ENCODE assay signal across 8 cellular contexts in the genomic region with DNA sequence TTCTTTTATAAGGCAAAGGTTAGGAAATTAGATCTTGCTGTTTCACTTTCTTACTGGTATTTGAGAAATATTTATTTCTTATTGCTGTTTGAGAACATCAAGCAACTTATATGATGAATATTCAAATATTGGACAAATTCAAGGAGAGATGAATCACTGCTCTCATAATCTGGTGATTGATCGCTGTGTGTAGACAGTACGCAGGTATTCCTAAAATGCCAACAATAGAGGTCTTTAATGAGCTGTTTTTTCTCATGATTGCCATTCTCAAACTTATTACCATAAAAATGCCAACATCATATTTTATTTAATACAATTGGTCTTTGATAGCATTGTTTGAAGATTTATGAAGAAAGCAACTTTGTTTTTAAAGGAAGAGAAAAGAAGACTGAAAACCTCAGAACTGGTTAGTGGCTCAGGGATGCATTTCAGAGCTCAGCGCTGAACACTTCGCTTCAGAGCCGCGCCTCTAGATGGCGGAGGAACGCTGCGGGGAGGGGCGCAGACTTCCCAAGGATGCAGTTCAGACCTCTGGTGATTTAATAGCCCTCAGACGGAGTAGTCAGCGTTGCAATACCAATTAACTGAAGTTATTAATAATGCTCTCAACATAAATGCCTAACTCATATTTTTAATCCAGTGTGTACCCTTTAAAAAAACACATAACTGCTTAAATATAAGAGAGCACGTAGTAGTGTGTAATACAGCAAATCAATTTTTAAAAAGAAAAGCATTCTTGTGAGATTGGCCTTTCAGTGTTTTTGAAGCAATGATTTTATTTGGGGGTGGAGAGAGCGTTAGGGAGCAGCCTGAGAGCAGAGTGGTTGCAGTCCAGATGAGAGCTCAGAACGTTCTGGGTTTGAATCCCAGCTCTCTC. TPM values are rescaled to one million over a fixed set of nuclear protein-coding genes. Genes with fewer than 3 reads are reported as not detected.
DNase-seq lines count a peak whose midpoint lies in the region; ATAC-seq and TF ChIP-seq lines count a peak whose summit lies in the region.

No MANE protein-coding gene starts in this region.

- TF ChIP-seq POLR2A in tibial nerve (IDR thresholded peaks at IDR 0.05): no peak

- H3K4me1 ChIP-seq in tibial nerve: peaks cover 0 to 10% (median 2%) of the 10 kb centered on the region in 4 donors

- no peak for DNase-seq in AG09319 (ENCODE audit: extremely low read depth, low read depth)
- peak; percentile 39 for DNase-seq in NCI-H1092 treated with DMSO at 0.1 percent for 48 hours (lab: John Stamatoyannopoulos, UW)
- DNase-seq in astrocyte of the spinal cord (ENCODE audit: low read depth, low spot score): peak; percentile 33
- no peak for DNase-seq in kidney epithelial cell (ENCODE audit: low read depth)
- peak in 1 of 2 donors; percentile 45 for DNase-seq in tibial nerve (ENCODE audit: low spot score in 2 of 2)

- no peaks in the 10 kb centered on the region for H3K9me3 ChIP-seq in tibial nerve

- TF ChIP-seq CTCF in AG09319 (IDR thresholded peaks at IDR 0.05; ENCODE audit: low read depth, low read length) (peak; percentile 50), astrocyte of the spinal cord (IDR thresholded peaks at IDR 0.05; ENCODE audit: low read depth, low read length) (peak; percentile 70), kidney epithelial cell (IDR thresholded peaks at IDR 0.05; ENCODE audit: insufficient read depth, low read length, poor library complexity, severe bottlenecking) (peak; percentile 81), tibial nerve (IDR thresholded peaks at IDR 0.05) (peak; percentile 16 to 67 (median 56))

- no peaks in the 10 kb centered on the region for H3K27me3 ChIP-seq in kidney epithelial cell (ENCODE audit: control insufficient read depth, insufficient read depth, low read length)
- no peaks in the 10 kb centered on the region for H3K27me3 ChIP-seq in tibial nerve

- ATAC-seq in GM19043 (IDR thresholded peaks at IDR 0.05; ENCODE audit: low read depth, unreplicated experiment) (peak; percentile 52), HG02840 (IDR thresholded peaks at IDR 0.05; ENCODE audit: low FRiP score, unreplicated experiment) (no peak)
- no peak for ATAC-seq in activated CD4-positive, CD25-positive, alpha-beta regulatory T cell treated with anti-CD3 and anti-CD28 coated beads, Interleukin-2, amount 50 U/mL, for 24 hours

- H3K36me3 ChIP-seq in kidney epithelial cell (ENCODE audit: control insufficient read depth, insufficient read depth, low read length): no peaks in the 10 kb centered on the region
- no peaks in the 10 kb centered on the region for H3K36me3 ChIP-seq in tibial nerve

- 19% methylated on average over 15 of the region's 15 CpGs for WGBS in tibial nerve, 2 donors

- H3K4me3 ChIP-seq in astrocyte of the spinal cord (ENCODE audit: low read depth, low read length) (no peak overlapping the region), kidney epithelial cell (ENCODE audit: low read depth, low read length) (no peak overlapping the region), tibial nerve (no peak overlapping the region)

- in situ Hi-C loops in astrocyte of the spinal cord (cut with HindIII; ENCODE audit: low sequenced_read_pairs): no loop called here

- H3K27ac ChIP-seq in tibial nerve: no peak overlapping the region

- no peak for TF ChIP-seq EP300 in tibial nerve (IDR thresholded peaks at IDR 0.05)

RNA-seq across cellular contexts. Expression of gene STEAP4, which starts 38.5 kb away (rescaled TPM):
- 1.7 and 2.3 TPM in 2 replicates for total RNA-seq in kidney epithelial cell
- total RNA-seq in tibial nerve: 100 to 1,000 TPM in 1 of 4 donors, 10 to 100 TPM in 3; 45.2 to 239 (median 82.2) TPM

Comparison
In these comparisons a context has a peak if more than half of its experiments do, and no peak if none do; other contexts are left out.
1. DNase-seq: peak in NCI-H1092 treated with DMSO at 0.1 percent for 48 hours (single experiment) and astrocyte of the spinal cord (single experiment); none in AG09319 (single experiment) and kidney epithelial cell (single experiment).
2. RNA of gene STEAP4, which starts 38.5 kb away (total RNA-seq): 45.2 to 239 TPM in tibial nerve; 1.7 to 2.3 TPM in kidney epithelial cell; every median in the first group is over 10 times any median in the second.
3. Peak in every context shown above with its lines, with median percentiles within 50 percentile points of each other: CTCF ChIP-seq.